Comparison of ENCODE assay signal across 8 cellular contexts in the genomic region with DNA sequence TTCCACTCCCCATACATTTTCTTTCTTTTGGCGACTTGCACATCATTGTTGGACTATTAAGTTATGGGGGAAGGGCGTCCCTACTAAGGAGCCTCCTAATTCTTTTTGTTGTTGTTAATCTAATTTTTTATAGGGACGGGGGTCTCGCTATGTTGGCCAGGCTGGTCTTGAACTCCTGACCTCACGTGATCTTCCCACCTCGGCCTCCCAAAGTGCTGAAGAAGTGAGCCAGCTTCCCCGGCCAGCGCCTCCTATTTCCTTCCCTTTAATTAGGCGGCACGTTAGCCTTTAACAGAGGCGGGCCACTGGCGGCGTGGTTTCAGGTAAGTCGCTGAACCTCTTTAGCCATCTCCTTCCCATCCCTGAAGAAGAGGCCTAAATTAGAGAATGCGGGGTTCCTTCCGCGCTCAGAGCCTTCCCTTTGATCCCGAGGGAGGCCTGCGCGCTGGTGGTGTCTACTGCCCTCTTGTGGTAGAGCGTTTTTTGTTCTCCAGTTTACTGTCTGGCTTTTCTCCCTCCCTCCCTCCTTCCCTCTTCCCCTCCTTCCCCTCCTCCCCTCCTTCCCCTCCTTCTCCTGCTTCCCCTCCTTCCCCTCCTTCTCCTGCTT. TPM values are rescaled to one million over a fixed set of nuclear protein-coding genes. Genes with fewer than 3 reads are reported as not detected.
DNase-seq lines count a peak whose midpoint lies in the region; ATAC-seq, FAIRE-seq and TF ChIP-seq lines count a peak whose summit lies in the region.

No MANE protein-coding gene starts in this region.

- no peaks in the 10 kb centered on the region for H3K79me2 ChIP-seq in endothelial cell of umbilical vein (ENCODE audit: control insufficient read depth, insufficient read depth, low read length)

- H3K27me3 ChIP-seq in CD4-positive, CD25-positive, alpha-beta regulatory T cell (ENCODE audit: control insufficient read depth, insufficient read depth, low read length) = no peaks in the 10 kb centered on the region
- peaks cover 0 to 3% of the 10 kb centered on the region in 2 experiments for H3K27me3 ChIP-seq in endothelial cell of umbilical vein (ENCODE audit: control insufficient read depth in 2 of 2, insufficient read depth in 2 of 2, low read length in 2 of 2)

- no TSS peak for BruUV-seq in endothelial cell of umbilical vein (replicated peaks; lab: Mats Ljungman, UMichigan)

- peak overlapping the region in 2 of 3 donors; percentile 31 to 62 for H3K27ac Mint-ChIP-seq in CD4-positive, CD25-positive, alpha-beta regulatory T cell
- H3K27ac Mint-ChIP-seq in activated CD8-positive, alpha-beta memory T cell treated with anti-CD3 and anti-CD28 coated beads, Interleukin-2, amount 10 ng/mL, durations not matched to agents 7 days and 5 days = no peak overlapping the region

- TF ChIP-seq POLR2A in endothelial cell of umbilical vein (IDR thresholded peaks at IDR 0.05; ENCODE audit: low read depth, low read length) = no peak

- no peak overlapping the region for H3K27ac ChIP-seq in CD4-positive, CD25-positive, alpha-beta regulatory T cell (ENCODE audit: insufficient read depth, low read length, poor library complexity, severe bottlenecking)
- no peak overlapping the region for H3K27ac ChIP-seq in endothelial cell of umbilical vein (ENCODE audit: insufficient read depth, low read depth, low read length)

- ATAC-seq in CD4-positive, CD25-positive, alpha-beta regulatory T cell (ENCODE audit: low read depth in 2 of 2) = peak; percentile 53 to 62
- ATAC-seq in activated CD8-positive, alpha-beta memory T cell treated with anti-CD3 and anti-CD28 coated beads, Interleukin-2, amount 10 ng/mL, durations not matched to agents 7 days and 5 days = peak; percentile 90
- no peak for ATAC-seq in HG02870 (IDR thresholded peaks at IDR 0.05; ENCODE audit: unreplicated experiment)

- peak overlapping the region; percentile 49 for H3K4me2 ChIP-seq in endothelial cell of umbilical vein (ENCODE audit: insufficient read depth, low read length)

- intact Hi-C loops in endothelial cell of umbilical vein (cut with micrococcal nuclease) = loop anchor here (1.0 to 2.0 kb wide), 5 partner anchors 47 to 235 kb away; no protein-coding TSS in a partner anchor

- CTCF ChIA-PET in activated CD8-positive, alpha-beta memory T cell treated with anti-CD3 and anti-CD28 coated beads, Interleukin-2, amount 10 ng/mL, durations not matched to agents 7 days and 5 days (lab: Charles Lee) = interaction anchor here (0.6 to 2.5 kb wide), 8 partner anchors 10 to 235 kb away, joined by 3 to 12 read pairs (median 4); no protein-coding TSS in a partner anchor
- CTCF ChIA-PET in endothelial cell of umbilical vein (lab: Charles Lee) = interaction anchor here (0.6 to 7.5 kb wide), 7 partner anchors 10 to 236 kb away, joined by 4 to 100 read pairs (median 6); no protein-coding TSS in a partner anchor

- peak overlapping the region in 3 of 4 donors; percentile 29 to 68 (median 68) for H3K4me3 Mint-ChIP-seq in CD4-positive, CD25-positive, alpha-beta regulatory T cell
- H3K4me3 Mint-ChIP-seq in activated CD8-positive, alpha-beta memory T cell treated with anti-CD3 and anti-CD28 coated beads, Interleukin-2, amount 10 ng/mL, durations not matched to agents 7 days and 5 days = peak overlapping the region; percentile 43

- peak overlapping the region; percentile 96 for H2AFZ ChIP-seq in endothelial cell of umbilical vein (ENCODE audit: low read depth, low read length)

- peak overlapping the region; percentile 55 for H3K4me3 ChIP-seq in CD4-positive, CD25-positive, alpha-beta regulatory T cell (ENCODE audit: low read depth, low read length)
- no peak overlapping the region for H3K4me3 ChIP-seq in endothelial cell of umbilical vein (replicated peaks in 1 of 3; ENCODE audit: insufficient read depth in 1 of 3, low read depth in 1 of 3, low read length in 3 of 3)

- H3K4me1 Mint-ChIP-seq in CD4-positive, CD25-positive, alpha-beta regulatory T cell = peaks cover 0 to 21% (median 15%) of the 10 kb centered on the region in 4 donors
- H3K4me1 Mint-ChIP-seq in activated CD8-positive, alpha-beta memory T cell treated with anti-CD3 and anti-CD28 coated beads, Interleukin-2, amount 10 ng/mL, durations not matched to agents 7 days and 5 days = peaks cover 11% of the 10 kb centered on the region

- peak; percentile 45 to 70 (median 56) for DNase-seq in CD4-positive, CD25-positive, alpha-beta regulatory T cell
- DNase-seq in HUDEP-2 (lab: John Stamatoyannopoulos, UW; ENCODE audit: unreplicated experiment in 76 of 76) (peak in 52 of 76 experiments; percentile 2 to 71 (median 41)), NOMO-1 (lab: John Stamatoyannopoulos, UW; ENCODE audit: unreplicated experiment in 2 of 2) (peak; percentile 47 to 54), endothelial cell of umbilical vein (ENCODE audit: low read depth, low spot score) (peak; percentile 58), middle frontal gyrus (ENCODE audit: extremely low spot score, low spot score) (peak; percentile 24)
- DNase-seq in activated CD8-positive, alpha-beta memory T cell treated with anti-CD3 and anti-CD28 coated beads, Interleukin-2, amount 10 ng/mL, durations not matched to agents 7 days and 5 days = peak; percentile 68
- DNase-seq in stimulated activated CD8-positive, alpha-beta memory T cell treated with anti-CD3 and anti-CD28 coated beads, Interleukin-4, amount 100 ng/mL, for 4 hours (ENCODE audit: low read depth in 2 of 2, low spot score in 1 of 2) = peak; percentile 33 to 35

- H3K9me3 Mint-ChIP-seq in CD4-positive, CD25-positive, alpha-beta regulatory T cell = no peaks in the 10 kb centered on the region
- H3K9me3 Mint-ChIP-seq in activated CD8-positive, alpha-beta memory T cell treated with anti-CD3 and anti-CD28 coated beads, Interleukin-2, amount 10 ng/mL, durations not matched to agents 7 days and 5 days (ENCODE audit: low read depth) = no peaks in the 10 kb centered on the region

- H3K9me1 ChIP-seq in endothelial cell of umbilical vein (replicated peaks; ENCODE audit: control insufficient read depth, extremely low read depth, insufficient read depth, low read length) = no peaks in the 10 kb centered on the region

- no peaks in the 10 kb centered on the region for H4K20me1 ChIP-seq in endothelial cell of umbilical vein (replicated peaks; ENCODE audit: control insufficient read depth, extremely low read depth, insufficient read depth, low read length)

- peaks cover 5% of the 10 kb centered on the region for H3K4me1 ChIP-seq in CD4-positive, CD25-positive, alpha-beta regulatory T cell (ENCODE audit: control insufficient read depth, insufficient read depth, low read length, poor library complexity, severe bottlenecking)
- no peaks in the 10 kb centered on the region for H3K4me1 ChIP-seq in endothelial cell of umbilical vein (ENCODE audit: control insufficient read depth, extremely low read depth, insufficient read depth, low read length)

- no peaks in the 10 kb centered on the region for H3K27me3 Mint-ChIP-seq in CD4-positive, CD25-positive, alpha-beta regulatory T cell
- H3K27me3 Mint-ChIP-seq in activated CD8-positive, alpha-beta memory T cell treated with anti-CD3 and anti-CD28 coated beads, Interleukin-2, amount 10 ng/mL, durations not matched to agents 7 days and 5 days = no peaks in the 10 kb centered on the region

- H3K36me3 Mint-ChIP-seq in CD4-positive, CD25-positive, alpha-beta regulatory T cell = peaks cover 6% of the 10 kb centered on the region
- no peaks in the 10 kb centered on the region for H3K36me3 Mint-ChIP-seq in activated CD8-positive, alpha-beta memory T cell treated with anti-CD3 and anti-CD28 coated beads, Interleukin-2, amount 10 ng/mL, durations not matched to agents 7 days and 5 days

- POLR2A ChIA-PET in endothelial cell of umbilical vein (lab: Charles Lee) = no interaction called here

- TF ChIP-seq CTCF in endothelial cell of umbilical vein (IDR thresholded peaks at IDR 0.05; ENCODE audit: extremely low read depth in 1 of 2, insufficient read depth in 1 of 2, low read depth in 1 of 2, low read length in 2 of 2) = peak; percentile 59 to 80

- no peak overlapping the region for H3K9ac ChIP-seq in endothelial cell of umbilical vein (replicated peaks; ENCODE audit: extremely low read depth, insufficient read depth, low read length)

- dilution Hi-C loops in endothelial cell of umbilical vein (cut with MboI; ENCODE audit: extremely low pct_ligation_motif_present, low sequenced_read_pairs) = no loop called here

- H3K9me3 ChIP-seq in CD4-positive, CD25-positive, alpha-beta regulatory T cell (ENCODE audit: control insufficient read depth in 2 of 2, low read length in 2 of 2) = no peaks in the 10 kb centered on the region
- no peaks in the 10 kb centered on the region for H3K9me3 ChIP-seq in endothelial cell of umbilical vein (replicated peaks; ENCODE audit: control insufficient read depth, insufficient read depth, low read length)

- FAIRE-seq in endothelial cell of umbilical vein (lab: Jason Lieb, UNC) = peak; percentile 66

- H3K36me3 ChIP-seq in CD4-positive, CD25-positive, alpha-beta regulatory T cell (ENCODE audit: control insufficient read depth, insufficient read depth, low read length) = no peaks in the 10 kb centered on the region
- no peaks in the 10 kb centered on the region for H3K36me3 ChIP-seq in endothelial cell of umbilical vein (ENCODE audit: control insufficient read depth in 2 of 2, extremely low read depth in 1 of 2, insufficient read depth in 2 of 2, low read length in 2 of 2)

RNA-seq across cellular contexts. Expression of a gene that starts 38.1 kb away (rescaled TPM):
- total RNA-seq in CD4-positive, CD25-positive, alpha-beta regulatory T cell = 30.9 TPM
- polyA plus RNA-seq in CD4-positive, CD25-positive, alpha-beta regulatory T cell = 10 to 100 TPM; 10.3 to 35.6 (median 23.0) TPM
- 10 to 100 TPM; 19.2 to 68.1 TPM for total RNA-seq in activated CD8-positive, alpha-beta memory T cell treated with anti-CD3 and anti-CD28 coated beads, Interleukin-2, amount 10 ng/mL, durations not matched to agents 7 days and 5 days
- total RNA-seq in endothelial cell of umbilical vein = 0.22 TPM in 1 of 2 replicates, not detected in the other
- polyA plus RNA-seq in endothelial cell of umbilical vein = 0.15 and 0.27 TPM in 2 replicates
- 0.10 and 0.18 TPM in 2 replicates for polyA plus RNA-seq in endothelial cell of umbilical vein (2011; cell fraction: cytosol; rRNA removed)
- 0.08 TPM in 1 of 2 replicates, not detected in the other for polyA plus RNA-seq in endothelial cell of umbilical vein (2011; cell fraction: nucleus; rRNA removed)
- 0.13 and 0.30 TPM in 2 replicates for polyA plus RNA-seq in endothelial cell of umbilical vein (2012)
- polyA minus RNA-seq in endothelial cell of umbilical vein = 0.04 and 0.27 TPM in 2 replicates
- 2.2 TPM for polyA minus RNA-seq in endothelial cell of umbilical vein (2011; cell fraction: cytosol; rRNA and poly(A)+ RNA removed)
- 0.19 TPM in 1 of 2 replicates, not detected in the other for polyA minus RNA-seq in endothelial cell of umbilical vein (2011; cell fraction: nucleus; rRNA and poly(A)+ RNA removed)

RNA-seq across cellular contexts. Expression of a gene that starts 49.7 kb away (rescaled TPM):
- 8.0 TPM for total RNA-seq in CD4-positive, CD25-positive, alpha-beta regulatory T cell
- 10 to 100 TPM; 17.7 to 63.1 (median 37.0) TPM for polyA plus RNA-seq in CD4-positive, CD25-positive, alpha-beta regulatory T cell
- under 1 TPM; 0.73 to 0.82 TPM for total RNA-seq in activated CD8-positive, alpha-beta memory T cell treated with anti-CD3 and anti-CD28 coated beads, Interleukin-2, amount 10 ng/mL, durations not matched to agents 7 days and 5 days
- total RNA-seq in endothelial cell of umbilical vein = not detected in 2 replicates
- not detected in 2 replicates for polyA plus RNA-seq in endothelial cell of umbilical vein
- not detected in 2 replicates for polyA plus RNA-seq in endothelial cell of umbilical vein (2011; cell fraction: cytosol; rRNA removed)
- not detected in 2 replicates for polyA plus RNA-seq in endothelial cell of umbilical vein (2011; cell fraction: nucleus; rRNA removed)
- polyA plus RNA-seq in endothelial cell of umbilical vein (2012) = not detected in 2 replicates
- polyA minus RNA-seq in endothelial cell of umbilical vein = not detected in 2 replicates
- polyA minus RNA-seq in endothelial cell of umbilical vein (2011; cell fraction: cytosol; rRNA and poly(A)+ RNA removed) = not detected
- polyA minus RNA-seq in endothelial cell of umbilical vein (2011; cell fraction: nucleus; rRNA and poly(A)+ RNA removed) = not detected in 2 replicates

RNA-seq across cellular contexts. Expression of a gene that starts 58.9 kb away (rescaled TPM):
- total RNA-seq in CD4-positive, CD25-positive, alpha-beta regulatory T cell = 150 TPM
- polyA plus RNA-seq in CD4-positive, CD25-positive, alpha-beta regulatory T cell = 100 to 1,000 TPM; 453 to 527 (median 478) TPM
- 100 to 1,000 TPM; 310 to 434 TPM for total RNA-seq in activated CD8-positive, alpha-beta memory T cell treated with anti-CD3 and anti-CD28 coated beads, Interleukin-2, amount 10 ng/mL, durations not matched to agents 7 days and 5 days
- 289 and 294 TPM in 2 replicates for total RNA-seq in endothelial cell of umbilical vein
- 150 and 203 TPM in 2 replicates for polyA plus RNA-seq in endothelial cell of umbilical vein
- 303 and 333 TPM in 2 replicates for polyA plus RNA-seq in endothelial cell of umbilical vein (2011; cell fraction: cytosol; rRNA removed)
- polyA plus RNA-seq in endothelial cell of umbilical vein (2011; cell fraction: nucleus; rRNA removed) = 105 and 149 TPM in 2 replicates
- 348 and 439 TPM in 2 replicates for polyA plus RNA-seq in endothelial cell of umbilical vein (2012)
- polyA minus RNA-seq in endothelial cell of umbilical vein = 70.4 and 105 TPM in 2 replicates
- 71.3 TPM for polyA minus RNA-seq in endothelial cell of umbilical vein (2011; cell fraction: cytosol; rRNA and poly(A)+ RNA removed)
- 22.5 and 25.2 TPM in 2 replicates for polyA minus RNA-seq in endothelial cell of umbilical vein (2011; cell fraction: nucleus; rRNA and poly(A)+ RNA removed)

Comparison
In these comparisons a context has a peak if more than half of its experiments do, and no peak if none do; other contexts are left out.
1. RNA of a gene that starts 38.1 kb away (total RNA-seq): 19.2 to 68.1 TPM in activated CD8-positive, alpha-beta memory T cell treated with anti-CD3 and anti-CD28 coated beads, Interleukin-2, amount 10 ng/mL, durations not matched to agents 7 days and 5 days and 30.9 TPM in CD4-positive, CD25-positive, alpha-beta regulatory T cell (single experiment); 0.22 TPM in endothelial cell of umbilical vein; every median in the first group is over 10 times any median in the second.
2. Peak in every context shown above with its lines, with median percentiles within 50 percentile points of each other: DNase-seq.